ENCODE assay signal across 37 cellular contexts in genomic region chr3:102909904-102910303, GRCh38.
"Had no signal": no experiment of that assay in that cellular context is flagged by ENCODE, and none has a peak within 500 bp of the region (broad histone marks: within the 10 kb centered on the region; RNA-seq: fewer than 3 reads in every experiment).

No MANE protein-coding gene starts in this region.

- H3K36me3 ChIP-seq: adrenal gland, ascending aorta, brain microvascular endothelial cell, cardiac muscle cell had no signal

- H3K4me1 Mint-ChIP-seq: activated naive CD4-positive, alpha-beta T cell treated with anti-CD3 and anti-CD28 coated beads, Interleukin-2, amount 10 ng/mL, durations not matched to agents 7 days and 5 days; activated naive CD4-positive, alpha-beta T cell treated with anti-CD3 and anti-CD28 coated beads, Interleukin-2, amount 50 U/mL, for 24 hours; activated naive CD8-positive, alpha-beta T cell treated with anti-CD3 and anti-CD28 coated beads for 36 hours; activated naive CD8-positive, alpha-beta T cell treated with anti-CD3 and anti-CD28 coated beads, Interleukin-2, amount 10 ng/mL, durations not matched to agents 7 days and 5 days; activated naive CD8-positive, alpha-beta T cell treated with anti-CD3 and anti-CD28 coated beads, Interleukin-2, amount 50 U/mL, for 24 hours; activated T-helper 17 cell treated with anti-CD3 and anti-CD28 coated beads, Interleukin-2, amount 50 U/mL, for 72 hours; brain; central memory CD8-positive, alpha-beta T cell had no signal

- H3K27me3 ChIP-seq: adrenal gland, ascending aorta, body of pancreas, brain microvascular endothelial cell, breast epithelium, cardiac muscle cell had no signal

- H3K4me1 ChIP-seq: adrenal gland, ascending aorta, body of pancreas, breast epithelium had no signal

- ATAC-seq: activated naive CD4-positive, alpha-beta T cell treated with anti-CD3 and anti-CD28 coated beads, Interleukin-2, amount 50 U/mL, for 72 hours; activated naive CD8-positive, alpha-beta T cell treated with anti-CD3 and anti-CD28 coated beads, Interleukin-2, amount 50 U/mL, for 24 hours; activated T-cell treated with anti-CD3 and anti-CD28 coated beads, Interleukin-2, amount 50 U/mL, for 4 hours; activated T-cell treated with anti-CD3 and anti-CD28 coated beads, Interleukin-2, amount 50 U/mL, for 72 hours; activated T-helper 17 cell treated with anti-CD3 and anti-CD28 coated beads, Interleukin-2, amount 50 U/mL, for 72 hours; body of pancreas had no signal

- H3K27ac ChIP-seq: adrenal gland, ascending aorta, body of pancreas, brain microvascular endothelial cell, breast epithelium, cardiac muscle cell had no signal

- H3K4me3 Mint-ChIP-seq: activated naive CD4-positive, alpha-beta T cell treated with anti-CD3 and anti-CD28 coated beads for 36 hours; activated naive CD4-positive, alpha-beta T cell treated with anti-CD3 and anti-CD28 coated beads, Interleukin-2, amount 10 ng/mL, durations not matched to agents 7 days and 5 days; activated naive CD4-positive, alpha-beta T cell treated with anti-CD3 and anti-CD28 coated beads, Interleukin-2, amount 50 U/mL, for 24 hours; activated naive CD8-positive, alpha-beta T cell; activated naive CD8-positive, alpha-beta T cell treated with anti-CD3 and anti-CD28 coated beads for 36 hours; activated naive CD8-positive, alpha-beta T cell treated with anti-CD3 and anti-CD28 coated beads, Interleukin-2, amount 10 ng/mL, durations not matched to agents 7 days and 5 days; activated naive CD8-positive, alpha-beta T cell treated with anti-CD3 and anti-CD28 coated beads, Interleukin-2, amount 50 U/mL, for 24 hours; activated T-cell treated with anti-CD3 and anti-CD28 coated beads, Interleukin-2, amount 50 U/mL, for 24 hours; activated T-cell treated with anti-CD3 and anti-CD28 coated beads, Interleukin-2, amount 50 U/mL, for 4 hours; activated T-cell treated with anti-CD3 and anti-CD28 coated beads, Interleukin-2, amount 50 U/mL, for 72 hours; activated T-helper 1 cell treated with anti-CD3 and anti-CD28 coated beads, Interleukin-12 subunit alpha, Interleukin-12 subunit beta, Interleukin-2, Interleukin-4 antibody, amounts not matched to agents 30 ng/mL and 10 ng/mL and 1 ng/mL, durations not matched to agents 14 hours and 24 hours and 36 hours; activated T-helper 17 cell treated with anti-CD3 and anti-CD28 coated beads, Interleukin-2, amount 50 U/mL, for 72 hours; brain; central memory CD8-positive, alpha-beta T cell had no signal

- H3K9me3 Mint-ChIP-seq: activated naive CD4-positive, alpha-beta T cell treated with anti-CD3 and anti-CD28 coated beads for 36 hours; activated naive CD4-positive, alpha-beta T cell treated with anti-CD3 and anti-CD28 coated beads, Interleukin-2, amount 10 ng/mL, durations not matched to agents 7 days and 5 days; activated naive CD4-positive, alpha-beta T cell treated with anti-CD3 and anti-CD28 coated beads, Interleukin-2, amount 50 U/mL, for 24 hours; activated naive CD8-positive, alpha-beta T cell treated with anti-CD3 and anti-CD28 coated beads for 36 hours; activated naive CD8-positive, alpha-beta T cell treated with anti-CD3 and anti-CD28 coated beads, Interleukin-2, amount 10 ng/mL, durations not matched to agents 7 days and 5 days; activated naive CD8-positive, alpha-beta T cell treated with anti-CD3 and anti-CD28 coated beads, Interleukin-2, amount 50 U/mL, for 24 hours; activated T-cell treated with anti-CD3 and anti-CD28 coated beads, Interleukin-2, amount 50 U/mL, for 24 hours; activated T-helper 1 cell treated with anti-CD3 and anti-CD28 coated beads, Interleukin-12 subunit alpha, Interleukin-12 subunit beta, Interleukin-2, Interleukin-4 antibody, amounts not matched to agents 30 ng/mL and 10 ng/mL and 1 ng/mL, durations not matched to agents 14 hours and 24 hours and 36 hours; activated T-helper 2 cell treated with anti-CD3 and anti-CD28 coated beads, Interferon-gamma antibody, Interleukin-2, Interleukin-4, amounts not matched to agents 10 μg/mL and 5 μg/mL and 100 μg/mL, durations not matched to agents 14 hours and 24 hours and 36 hours; brain had no signal

- H3K27ac Mint-ChIP-seq: activated naive CD4-positive, alpha-beta T cell treated with anti-CD3 and anti-CD28 coated beads for 36 hours; activated naive CD4-positive, alpha-beta T cell treated with anti-CD3 and anti-CD28 coated beads, Interleukin-2, amount 10 ng/mL, durations not matched to agents 7 days and 5 days; activated naive CD4-positive, alpha-beta T cell treated with anti-CD3 and anti-CD28 coated beads, Interleukin-2, amount 50 U/mL, for 24 hours; activated naive CD4-positive, alpha-beta T cell treated with anti-CD3 and anti-CD28 coated beads, Interleukin-2, amount 50 U/mL, for 72 hours; activated naive CD8-positive, alpha-beta T cell; activated naive CD8-positive, alpha-beta T cell treated with anti-CD3 and anti-CD28 coated beads for 36 hours; activated naive CD8-positive, alpha-beta T cell treated with anti-CD3 and anti-CD28 coated beads, Interleukin-2, amount 10 ng/mL, durations not matched to agents 7 days and 5 days; activated naive CD8-positive, alpha-beta T cell treated with anti-CD3 and anti-CD28 coated beads, Interleukin-2, amount 50 U/mL, for 24 hours; activated T-cell treated with anti-CD3 and anti-CD28 coated beads, Interleukin-2, amount 50 U/mL, for 24 hours; activated T-helper 1 cell treated with anti-CD3 and anti-CD28 coated beads, Interleukin-12 subunit alpha, Interleukin-12 subunit beta, Interleukin-2, Interleukin-4 antibody, amounts not matched to agents 30 ng/mL and 10 ng/mL and 1 ng/mL, durations not matched to agents 14 hours and 24 hours and 36 hours; activated T-helper 17 cell treated with anti-CD3 and anti-CD28 coated beads, Interleukin-2, amount 50 U/mL, for 72 hours; activated T-helper 2 cell treated with anti-CD3 and anti-CD28 coated beads, Interferon-gamma antibody, Interleukin-2, Interleukin-4, amounts not matched to agents 10 μg/mL and 5 μg/mL and 100 μg/mL, durations not matched to agents 14 hours and 24 hours and 36 hours; brain had no signal

- H3K4me3 ChIP-seq: adrenal gland, ascending aorta, body of pancreas, breast epithelium, cardiac muscle cell had no signal

- H3K27me3 Mint-ChIP-seq: activated naive CD4-positive, alpha-beta T cell treated with anti-CD3 and anti-CD28 coated beads, Interleukin-2, amount 10 ng/mL, durations not matched to agents 7 days and 5 days; activated naive CD4-positive, alpha-beta T cell treated with anti-CD3 and anti-CD28 coated beads, Interleukin-2, amount 50 U/mL, for 24 hours; activated naive CD8-positive, alpha-beta T cell; activated naive CD8-positive, alpha-beta T cell treated with anti-CD3 and anti-CD28 coated beads for 36 hours; activated naive CD8-positive, alpha-beta T cell treated with anti-CD3 and anti-CD28 coated beads, Interleukin-2, amount 10 ng/mL, durations not matched to agents 7 days and 5 days; activated naive CD8-positive, alpha-beta T cell treated with anti-CD3 and anti-CD28 coated beads, Interleukin-2, amount 50 U/mL, for 24 hours; activated T-cell treated with anti-CD3 and anti-CD28 coated beads, Interleukin-2, amount 50 U/mL, for 24 hours; activated T-helper 17 cell treated with anti-CD3 and anti-CD28 coated beads, Interleukin-2, amount 50 U/mL, for 72 hours; brain; central memory CD8-positive, alpha-beta T cell had no signal

- H3K36me3 Mint-ChIP-seq: activated naive CD4-positive, alpha-beta T cell treated with anti-CD3 and anti-CD28 coated beads, Interleukin-2, amount 10 ng/mL, durations not matched to agents 7 days and 5 days; activated naive CD4-positive, alpha-beta T cell treated with anti-CD3 and anti-CD28 coated beads, Interleukin-2, amount 50 U/mL, for 24 hours; activated naive CD4-positive, alpha-beta T cell treated with anti-CD3 and anti-CD28 coated beads, Interleukin-2, amount 50 U/mL, for 72 hours; activated naive CD8-positive, alpha-beta T cell; activated naive CD8-positive, alpha-beta T cell treated with anti-CD3 and anti-CD28 coated beads for 36 hours; activated naive CD8-positive, alpha-beta T cell treated with anti-CD3 and anti-CD28 coated beads, Interleukin-2, amount 10 ng/mL, durations not matched to agents 7 days and 5 days; brain had no signal

- H3K9me3 ChIP-seq: adrenal gland, ascending aorta, body of pancreas, breast epithelium had no signal

- DNase-seq: activated effector memory CD4-positive, alpha-beta T cell treated with anti-CD3 and anti-CD28 coated beads, Interleukin-2, amount 50 U/mL, for 16 hours; activated effector memory CD4-positive, alpha-beta T cell treated with Interleukin-2 at 50 U/mL for 16 hours; activated gamma-delta T cell; activated gamma-delta T cell treated with Interleukin-2 at 50 U/mL for 16 hours; activated naive CD4-positive, alpha-beta T cell; activated naive CD4-positive, alpha-beta T cell treated with anti-CD3 and anti-CD28 coated beads for 36 hours; activated naive CD4-positive, alpha-beta T cell treated with anti-CD3 and anti-CD28 coated beads, Interleukin-2, amount 10 ng/mL, durations not matched to agents 7 days and 5 days; activated naive CD4-positive, alpha-beta T cell treated with anti-CD3 and anti-CD28 coated beads, Interleukin-2, amount 50 U/mL, for 16 hours; activated naive CD4-positive, alpha-beta T cell treated with Interleukin-2 at 50 U/mL for 16 hours; activated naive CD8-positive, alpha-beta T cell treated with anti-CD3 and anti-CD28 coated beads for 36 hours; activated naive CD8-positive, alpha-beta T cell treated with anti-CD3 and anti-CD28 coated beads, Interleukin-2, amount 10 ng/mL, durations not matched to agents 7 days and 5 days; activated naive CD8-positive, alpha-beta T cell treated with anti-CD3 and anti-CD28 coated beads, Interleukin-2, amount 50 U/mL, for 24 hours; activated T-cell treated with anti-CD3 and anti-CD28 coated beads, Interleukin-2, amount 50 U/mL, for 24 hours; activated T-cell treated with anti-CD3 and anti-CD28 coated beads, Interleukin-2, amount 50 U/mL, for 4 hours; activated T-cell treated with anti-CD3 and anti-CD28 coated beads, Interleukin-2, amount 50 U/mL, for 48 hours; activated T-cell treated with anti-CD3 and anti-CD28 coated beads, Interleukin-2, amount 50 U/mL, for 72 hours; adrenal gland; amniotic stem cell; amygdala; anterior cingulate cortex; aorta; body of pancreas; brain microvascular endothelial cell; caudate nucleus; central memory CD4-positive, alpha-beta T cell; cerebellar nuclear complex had no signal
